Comparison of ENCODE assay signal across 8 cellular contexts in the genomic region with DNA sequence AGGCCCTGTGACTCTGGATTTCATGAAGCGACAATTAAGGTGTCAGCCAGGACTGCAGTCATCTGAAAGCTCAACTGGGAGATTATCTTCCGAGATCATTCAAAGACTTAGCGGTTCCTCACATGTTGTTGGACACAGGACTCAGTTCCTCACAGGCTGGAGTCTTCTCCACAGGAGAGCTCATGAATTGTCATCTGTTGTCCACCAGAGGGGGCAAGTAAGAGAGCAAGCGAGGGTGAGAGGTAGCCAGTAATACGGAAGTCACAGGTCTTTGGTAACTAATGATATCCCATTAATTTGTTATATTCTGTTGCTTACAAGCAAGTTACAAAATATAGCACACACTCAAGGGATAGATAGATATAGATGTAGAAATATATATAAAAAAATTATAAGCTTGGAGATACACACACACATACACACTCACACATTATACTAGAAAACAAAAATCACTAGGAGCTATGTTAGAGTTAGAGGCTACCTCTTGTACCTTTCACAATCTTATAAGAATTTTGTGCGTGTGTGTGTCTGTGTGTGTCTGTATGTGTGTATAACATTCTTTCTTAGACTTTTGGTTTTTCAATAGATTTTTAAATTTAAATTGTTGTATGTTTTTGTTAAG.
DNase-seq lines count a peak whose midpoint lies in the region; ATAC-seq and TF ChIP-seq lines count a peak whose summit lies in the region.

No MANE protein-coding gene starts in this region.

- no peak for TF ChIP-seq EP300 in Ishikawa (IDR thresholded peaks at IDR 0.05; ENCODE audit: borderline replicate concordance)

- ATAC-seq in CD4-positive, alpha-beta T cell (ENCODE audit: poor library complexity) = no peak

- no peaks in the 10 kb centered on the region for H3K36me3 Mint-ChIP-seq in CD4-positive, alpha-beta T cell (ENCODE audit: low read depth)

- CTCF ChIA-PET in CD4-positive, alpha-beta T cell (lab: Charles Lee) = no interaction called here

- no peaks in the 10 kb centered on the region for H3K79me2 ChIP-seq in GM23248 (ENCODE audit: insufficient read depth)

- no peak overlapping the region for H2AFZ ChIP-seq in GM23248

- H3K4me3 ChIP-seq in GM23248 (no peak overlapping the region), iPS DF 6.9 (ENCODE audit: low read length) (no peak overlapping the region)

- in situ Hi-C loops in GM23248 (cut with MboI) = no loop called here

- H3K27ac ChIP-seq in GM23248 (no peak overlapping the region), iPS DF 6.9 (ENCODE audit: low read length) (no peak overlapping the region)
- H3K27ac ChIP-seq in CD4-positive, alpha-beta T cell (ENCODE audit: low read depth, low read length) = no peak overlapping the region

- H3K27ac Mint-ChIP-seq in CD4-positive, alpha-beta T cell = no peak overlapping the region

- H3K27me3 ChIP-seq in GM23248 (replicated peaks; ENCODE audit: insufficient read depth) (no peaks in the 10 kb centered on the region), iPS DF 6.9 (ENCODE audit: control insufficient read depth, insufficient read depth, low read length) (no peaks in the 10 kb centered on the region)
- no peaks in the 10 kb centered on the region for H3K27me3 ChIP-seq in CD4-positive, alpha-beta T cell (ENCODE audit: control insufficient read depth, insufficient read depth, low read length)

- intact Hi-C loops in CD4-positive, alpha-beta T cell (cut with DNase I, micrococcal nuclease) = no loop called here

- no peaks in the 10 kb centered on the region for H3K4me1 Mint-ChIP-seq in CD4-positive, alpha-beta T cell (ENCODE audit: low read depth)

- no peaks in the 10 kb centered on the region for H3K9me2 ChIP-seq in GM23248 (ENCODE audit: insufficient read depth)

- DNase-seq in NCI-H1417 (lab: John Stamatoyannopoulos, UW) = peak in 2 of 3 experiments; percentile 48 to 73
- no peak for DNase-seq in NCI-H1417 treated with DMSO at 0.1 percent for 48 hours (lab: John Stamatoyannopoulos, UW)
- DNase-seq in GM23248 = peak; percentile 44
- DNase-seq in SKM-1 (lab: John Stamatoyannopoulos, UW; ENCODE audit: unreplicated experiment) = peak; percentile 80
- DNase-seq in iPS DF 6.9 (ENCODE audit: low read depth, low spot score) = peak; percentile 27
- no peak for DNase-seq in putamen (ENCODE audit: low spot score)
- DNase-seq in CD4-positive, alpha-beta T cell = no peak

- H3K4me2 ChIP-seq in GM23248 (ENCODE audit: unreplicated experiment) = no peak overlapping the region

- no peaks in the 10 kb centered on the region for H3K27me3 Mint-ChIP-seq in CD4-positive, alpha-beta T cell

- H3K4me1 ChIP-seq in GM23248 (ENCODE audit: insufficient read depth) = no peaks in the 10 kb centered on the region
- H3K4me1 ChIP-seq in iPS DF 6.9 (ENCODE audit: control insufficient read depth, insufficient read depth, low read length) = no peaks in the 10 kb centered on the region

- H3K9me3 ChIP-seq in GM23248 (ENCODE audit: low read depth) (peaks cover 4% of the 10 kb centered on the region), iPS DF 6.9 (ENCODE audit: control insufficient read depth, insufficient read depth, low read length) (no peaks in the 10 kb centered on the region)
- no peaks in the 10 kb centered on the region for H3K9me3 ChIP-seq in CD4-positive, alpha-beta T cell (ENCODE audit: control insufficient read depth, low read length)

- peaks cover under 1% of the 10 kb centered on the region for H3K9me3 Mint-ChIP-seq in CD4-positive, alpha-beta T cell

- no peak overlapping the region for H3K4me3 Mint-ChIP-seq in CD4-positive, alpha-beta T cell

- 26 to 30% methylated on average over 6 of the region's 6 CpGs for WGBS in GM23248 (ENCODE audit: low coverage in 1 of 2, low lambda C conversion rate in 2 of 2, missing lambda C conversion rate in 2 of 2), 2 experiments
- whole genome bisulfite sequencing in iPS DF 6.9 (ENCODE audit: insufficient coverage, insufficient read length) = no CpG with 5 or more reads among the region's 6 CpGs

- TF ChIP-seq RAD21 in Ishikawa (IDR thresholded peaks at IDR 0.05; ENCODE audit: low read depth) = peak; percentile 62

- no peak overlapping the region for H3K9ac ChIP-seq in GM23248

- H3F3A ChIP-seq in GM23248 (ENCODE audit: insufficient read depth) = no peaks in the 10 kb centered on the region

- TF ChIP-seq CTCF in CD4-positive, alpha-beta T cell (IDR thresholded peaks at IDR 0.05) = no peak

- no peaks in the 10 kb centered on the region for H3K36me3 ChIP-seq in GM23248 (ENCODE audit: low read depth)
- no peaks in the 10 kb centered on the region for H3K36me3 ChIP-seq in iPS DF 6.9 (ENCODE audit: control insufficient read depth, insufficient read depth, low read length)

- H4K20me1 ChIP-seq in GM23248 (ENCODE audit: insufficient read depth) = no peaks in the 10 kb centered on the region

- POLR2A ChIA-PET in CD4-positive, alpha-beta T cell (lab: Charles Lee) = no interaction called here

TF ChIP-seq in Ishikawa, 13 proteins besides CTCF, POLR2A, EP300 and RAD21:
- TF ChIP-seq, protein P1, sequence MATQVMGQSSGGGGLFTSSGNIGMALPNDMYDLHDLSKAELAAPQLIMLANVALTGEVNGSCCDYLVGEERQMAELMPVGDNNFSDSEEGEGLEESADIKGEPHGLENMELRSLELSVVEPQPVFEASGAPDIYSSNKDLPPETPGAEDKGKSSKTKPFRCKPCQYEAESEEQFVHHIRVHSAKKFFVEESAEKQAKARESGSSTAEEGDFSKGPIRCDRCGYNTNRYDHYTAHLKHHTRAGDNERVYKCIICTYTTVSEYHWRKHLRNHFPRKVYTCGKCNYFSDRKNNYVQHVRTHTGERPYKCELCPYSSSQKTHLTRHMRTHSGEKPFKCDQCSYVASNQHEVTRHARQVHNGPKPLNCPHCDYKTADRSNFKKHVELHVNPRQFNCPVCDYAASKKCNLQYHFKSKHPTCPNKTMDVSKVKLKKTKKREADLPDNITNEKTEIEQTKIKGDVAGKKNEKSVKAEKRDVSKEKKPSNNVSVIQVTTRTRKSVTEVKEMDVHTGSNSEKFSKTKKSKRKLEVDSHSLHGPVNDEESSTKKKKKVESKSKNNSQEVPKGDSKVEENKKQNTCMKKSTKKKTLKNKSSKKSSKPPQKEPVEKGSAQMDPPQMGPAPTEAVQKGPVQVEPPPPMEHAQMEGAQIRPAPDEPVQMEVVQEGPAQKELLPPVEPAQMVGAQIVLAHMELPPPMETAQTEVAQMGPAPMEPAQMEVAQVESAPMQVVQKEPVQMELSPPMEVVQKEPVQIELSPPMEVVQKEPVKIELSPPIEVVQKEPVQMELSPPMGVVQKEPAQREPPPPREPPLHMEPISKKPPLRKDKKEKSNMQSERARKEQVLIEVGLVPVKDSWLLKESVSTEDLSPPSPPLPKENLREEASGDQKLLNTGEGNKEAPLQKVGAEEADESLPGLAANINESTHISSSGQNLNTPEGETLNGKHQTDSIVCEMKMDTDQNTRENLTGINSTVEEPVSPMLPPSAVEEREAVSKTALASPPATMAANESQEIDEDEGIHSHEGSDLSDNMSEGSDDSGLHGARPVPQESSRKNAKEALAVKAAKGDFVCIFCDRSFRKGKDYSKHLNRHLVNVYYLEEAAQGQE (IDR thresholded peaks at IDR 0.05; ENCODE audit: low read depth) = no peak
- TF ChIP-seq CEBPB (IDR thresholded peaks at IDR 0.05) (no peak), TAF1 (IDR thresholded peaks at IDR 0.05; ENCODE audit: low read depth) (no peak), FOXM1 (IDR thresholded peaks at IDR 0.05; ENCODE audit: borderline replicate concordance, low read depth) (no peak), YY1 (IDR thresholded peaks at IDR 0.05; ENCODE audit: low read depth) (no peak), EGR1 (IDR thresholded peaks at IDR 0.05) (no peak)

Comparison
In these comparisons a context has a peak if more than half of its experiments do, and no peak if none do; other contexts are left out.
1. DNase-seq: peak in NCI-H1417 (2 of 3), GM23248 (single experiment), SKM-1 (single experiment) and iPS DF 6.9 (single experiment); none in NCI-H1417 treated with DMSO at 0.1 percent for 48 hours (single experiment), putamen (single experiment) and CD4-positive, alpha-beta T cell (0 of 10).